Comparison of ENCODE assay signal across 1 cellular context in the genomic region with DNA sequence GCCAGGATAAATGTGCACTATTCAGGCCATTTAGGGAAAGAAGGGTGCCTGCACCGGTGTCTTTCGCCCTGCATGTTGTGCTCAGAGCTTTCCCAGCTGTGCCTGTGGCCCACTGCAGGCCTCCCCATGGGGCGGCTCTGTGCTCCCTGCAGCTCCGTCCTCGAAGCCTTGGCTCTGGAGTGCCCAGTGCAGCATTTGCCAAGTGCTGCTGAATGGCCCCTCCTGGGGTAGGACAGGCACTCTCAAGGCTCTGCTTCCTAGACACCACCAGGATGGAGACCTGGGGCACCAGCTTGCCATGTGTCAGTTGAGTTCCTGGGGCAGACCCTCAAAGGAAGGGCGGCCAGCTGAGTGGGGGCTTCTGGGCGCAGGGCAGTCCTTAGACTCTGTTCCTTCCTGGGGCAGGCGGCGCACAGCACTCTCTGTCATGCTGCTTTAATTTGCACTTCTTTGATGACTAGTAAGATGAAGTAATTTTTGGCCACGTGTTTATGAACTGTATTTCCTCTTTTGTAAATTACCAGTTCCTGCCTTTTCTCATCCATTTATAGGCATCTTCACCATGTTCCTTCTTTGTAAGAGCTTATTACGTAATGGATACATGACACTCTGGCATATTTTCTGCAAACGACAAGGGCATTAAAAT.
A peak's percentile ranks its signal among the peaks of the same experiment; 100 is the strongest.
TF ChIP-seq lines count a peak whose summit lies in the region.

No MANE protein-coding gene starts in this region.

TF ChIP-seq in K562, 482 proteins besides CTCF, POLR2A, EP300 and RAD21:
- TF ChIP-seq ZNF764 (CRISPR knock-in tag; IDR thresholded peaks at IDR 0.05; ENCODE audit: low read depth) (0 out of 2 replicates have a peak, but pooled peaks have one; percentile 16), SIN3A (IDR thresholded peaks at IDR 0.05; ENCODE audit: borderline replicate concordance in 2 of 2, control insufficient read depth in 1 of 2, low read depth in 2 of 2, low read length in 2 of 2) (0 out of 4 replicates have a peak, but pooled peaks of 1 of the 2 experiments have one; percentile 10), ATF7 (IDR thresholded peaks at IDR 0.05) (peak; percentile 56; the same call in 1 of the 2 replicates), ZNF507 (tag; conservative IDR thresholded peaks at IDR 0.05) (no peak), TAF9B (IDR thresholded peaks at IDR 0.05; ENCODE audit: partially characterized antibody) (no peak), MYC (IDR thresholded peaks at IDR 0.05; ENCODE audit: low read depth, low read length) (no peak; the same call in 1 of the 2 replicates), MYC (CRISPR knock-in tag; IDR thresholded peaks at IDR 0.05; ENCODE audit: borderline replicate concordance, low read depth) (0 out of 2 replicates have a peak, but pooled peaks have one; percentile 21), CEBPG (CRISPR knock-in tag; IDR thresholded peaks at IDR 0.05) (no peak), CEBPG (tag; conservative IDR thresholded peaks at IDR 0.05 in 1 of 2, IDR thresholded peaks at IDR 0.05 in 1 of 2) (peak in 1 of 2 experiments; percentile 96; a peak in 2 of 4 replicates), JUND (IDR thresholded peaks at IDR 0.05; ENCODE audit: borderline replicate concordance, low read depth, low read length) (no peak), JUND (tag; IDR thresholded peaks at IDR 0.05; ENCODE audit: borderline replicate concordance, low read depth, low read length) (peak; percentile 9; the same call in 1 of the 3 replicates), HDAC6 (IDR thresholded peaks at IDR 0.05; ENCODE audit: low read depth, low read length) (0 out of 2 replicates have a peak, but pooled peaks have one; percentile 33), CHD1 (IDR thresholded peaks at IDR 0.05; ENCODE audit: low read length) (peak; percentile 76), NR1H2 (CRISPR knock-in tag; IDR thresholded peaks at IDR 0.05) (no peak), SP1 (CRISPR knock-in tag; IDR thresholded peaks at IDR 0.05) (no peak), SRF (CRISPR knock-in tag; IDR thresholded peaks at IDR 0.05) (peak in 1 of 2 experiments; percentile 79; a peak in 2 of 4 replicates), WHSC1 (IDR thresholded peaks at IDR 0.05; ENCODE audit: low read length) (no peak), ZNF584 (CRISPR knock-in tag; IDR thresholded peaks at IDR 0.05; ENCODE audit: low read depth) (0 out of 2 replicates have a peak, but pooled peaks have one; percentile 46), TAF15 (IDR thresholded peaks at IDR 0.05; ENCODE audit: low read depth, low read length) (peak; percentile 36; the same call in 1 of the 2 replicates), SPI1 (IDR thresholded peaks at IDR 0.05; ENCODE audit: borderline replicate concordance, low read depth, low read length) (peak; percentile 50; the same call in 1 of the 2 replicates), L3MBTL2 (IDR thresholded peaks at IDR 0.05) (peak; percentile 78), FOSL1 (tag; conservative IDR thresholded peaks at IDR 0.05) (no peak), ZNF224 (CRISPR knock-in tag; IDR thresholded peaks at IDR 0.05) (no peak), CEBPB (tag; IDR thresholded peaks at IDR 0.05) (peak; percentile 98), ZNF175 (CRISPR knock-in tag; IDR thresholded peaks at IDR 0.05; ENCODE audit: low read depth) (peak; percentile 93), ZNF766 (CRISPR knock-in tag; conservative IDR thresholded peaks at IDR 0.05) (peak; percentile 60; the same call in 1 of the 2 replicates)
- TF ChIP-seq, protein P1, sequence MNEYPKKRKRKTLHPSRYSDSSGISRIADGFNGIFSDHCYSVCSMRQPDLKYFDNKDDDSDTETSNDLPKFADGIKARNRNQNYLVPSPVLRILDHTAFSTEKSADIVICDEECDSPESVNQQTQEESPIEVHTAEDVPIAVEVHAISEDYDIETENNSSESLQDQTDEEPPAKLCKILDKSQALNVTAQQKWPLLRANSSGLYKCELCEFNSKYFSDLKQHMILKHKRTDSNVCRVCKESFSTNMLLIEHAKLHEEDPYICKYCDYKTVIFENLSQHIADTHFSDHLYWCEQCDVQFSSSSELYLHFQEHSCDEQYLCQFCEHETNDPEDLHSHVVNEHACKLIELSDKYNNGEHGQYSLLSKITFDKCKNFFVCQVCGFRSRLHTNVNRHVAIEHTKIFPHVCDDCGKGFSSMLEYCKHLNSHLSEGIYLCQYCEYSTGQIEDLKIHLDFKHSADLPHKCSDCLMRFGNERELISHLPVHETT (CRISPR knock-in tag; conservative IDR thresholded peaks at IDR 0.05 in 1 of 2, IDR thresholded peaks at IDR 0.05 in 1 of 2), result peak in 1 of 2 experiments; percentile 72; a peak in 2 of 4 replicates
- TF ChIP-seq, protein P2, sequence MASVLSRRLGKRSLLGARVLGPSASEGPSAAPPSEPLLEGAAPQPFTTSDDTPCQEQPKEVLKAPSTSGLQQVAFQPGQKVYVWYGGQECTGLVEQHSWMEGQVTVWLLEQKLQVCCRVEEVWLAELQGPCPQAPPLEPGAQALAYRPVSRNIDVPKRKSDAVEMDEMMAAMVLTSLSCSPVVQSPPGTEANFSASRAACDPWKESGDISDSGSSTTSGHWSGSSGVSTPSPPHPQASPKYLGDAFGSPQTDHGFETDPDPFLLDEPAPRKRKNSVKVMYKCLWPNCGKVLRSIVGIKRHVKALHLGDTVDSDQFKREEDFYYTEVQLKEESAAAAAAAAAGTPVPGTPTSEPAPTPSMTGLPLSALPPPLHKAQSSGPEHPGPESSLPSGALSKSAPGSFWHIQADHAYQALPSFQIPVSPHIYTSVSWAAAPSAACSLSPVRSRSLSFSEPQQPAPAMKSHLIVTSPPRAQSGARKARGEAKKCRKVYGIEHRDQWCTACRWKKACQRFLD (CRISPR knock-in tag; IDR thresholded peaks at IDR 0.05), result peak; percentile 82; the same call in 1 of the 2 replicates
- TF ChIP-seq, protein P3, sequence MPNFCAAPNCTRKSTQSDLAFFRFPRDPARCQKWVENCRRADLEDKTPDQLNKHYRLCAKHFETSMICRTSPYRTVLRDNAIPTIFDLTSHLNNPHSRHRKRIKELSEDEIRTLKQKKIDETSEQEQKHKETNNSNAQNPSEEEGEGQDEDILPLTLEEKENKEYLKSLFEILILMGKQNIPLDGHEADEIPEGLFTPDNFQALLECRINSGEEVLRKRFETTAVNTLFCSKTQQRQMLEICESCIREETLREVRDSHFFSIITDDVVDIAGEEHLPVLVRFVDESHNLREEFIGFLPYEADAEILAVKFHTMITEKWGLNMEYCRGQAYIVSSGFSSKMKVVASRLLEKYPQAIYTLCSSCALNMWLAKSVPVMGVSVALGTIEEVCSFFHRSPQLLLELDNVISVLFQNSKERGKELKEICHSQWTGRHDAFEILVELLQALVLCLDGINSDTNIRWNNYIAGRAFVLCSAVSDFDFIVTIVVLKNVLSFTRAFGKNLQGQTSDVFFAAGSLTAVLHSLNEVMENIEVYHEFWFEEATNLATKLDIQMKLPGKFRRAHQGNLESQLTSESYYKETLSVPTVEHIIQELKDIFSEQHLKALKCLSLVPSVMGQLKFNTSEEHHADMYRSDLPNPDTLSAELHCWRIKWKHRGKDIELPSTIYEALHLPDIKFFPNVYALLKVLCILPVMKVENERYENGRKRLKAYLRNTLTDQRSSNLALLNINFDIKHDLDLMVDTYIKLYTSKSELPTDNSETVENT (CRISPR knock-in tag; IDR thresholded peaks at IDR 0.05), result peak; percentile 33; the same call in 1 of the 2 replicates
- TF ChIP-seq, protein P4, sequence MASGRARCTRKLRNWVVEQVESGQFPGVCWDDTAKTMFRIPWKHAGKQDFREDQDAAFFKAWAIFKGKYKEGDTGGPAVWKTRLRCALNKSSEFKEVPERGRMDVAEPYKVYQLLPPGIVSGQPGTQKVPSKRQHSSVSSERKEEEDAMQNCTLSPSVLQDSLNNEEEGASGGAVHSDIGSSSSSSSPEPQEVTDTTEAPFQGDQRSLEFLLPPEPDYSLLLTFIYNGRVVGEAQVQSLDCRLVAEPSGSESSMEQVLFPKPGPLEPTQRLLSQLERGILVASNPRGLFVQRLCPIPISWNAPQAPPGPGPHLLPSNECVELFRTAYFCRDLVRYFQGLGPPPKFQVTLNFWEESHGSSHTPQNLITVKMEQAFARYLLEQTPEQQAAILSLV (tag; IDR thresholded peaks at IDR 0.05), result 0 out of 2 replicates have a peak, but pooled peaks have one; percentile 7
- TF ChIP-seq, protein P5, sequence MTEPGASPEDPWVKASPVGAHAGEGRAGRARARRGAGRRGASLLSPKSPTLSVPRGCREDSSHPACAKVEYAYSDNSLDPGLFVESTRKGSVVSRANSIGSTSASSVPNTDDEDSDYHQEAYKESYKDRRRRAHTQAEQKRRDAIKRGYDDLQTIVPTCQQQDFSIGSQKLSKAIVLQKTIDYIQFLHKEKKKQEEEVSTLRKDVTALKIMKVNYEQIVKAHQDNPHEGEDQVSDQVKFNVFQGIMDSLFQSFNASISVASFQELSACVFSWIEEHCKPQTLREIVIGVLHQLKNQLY (CRISPR knock-in tag; conservative IDR thresholded peaks at IDR 0.05), result 0 out of 4 replicates have a peak, but pooled peaks of 1 of the 2 experiments have one; percentile 28
- TF ChIP-seq, protein P6, sequence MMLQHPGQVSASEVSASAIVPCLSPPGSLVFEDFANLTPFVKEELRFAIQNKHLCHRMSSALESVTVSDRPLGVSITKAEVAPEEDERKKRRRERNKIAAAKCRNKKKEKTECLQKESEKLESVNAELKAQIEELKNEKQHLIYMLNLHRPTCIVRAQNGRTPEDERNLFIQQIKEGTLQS (IDR thresholded peaks at IDR 0.05), result peak; percentile 37; the same call in 1 of the 2 replicates
- TF ChIP-seq, protein P6 (CRISPR knock-in tag; conservative IDR thresholded peaks at IDR 0.05), result no peak; the same call in 1 of the 2 replicates
- TF ChIP-seq, protein P7, sequence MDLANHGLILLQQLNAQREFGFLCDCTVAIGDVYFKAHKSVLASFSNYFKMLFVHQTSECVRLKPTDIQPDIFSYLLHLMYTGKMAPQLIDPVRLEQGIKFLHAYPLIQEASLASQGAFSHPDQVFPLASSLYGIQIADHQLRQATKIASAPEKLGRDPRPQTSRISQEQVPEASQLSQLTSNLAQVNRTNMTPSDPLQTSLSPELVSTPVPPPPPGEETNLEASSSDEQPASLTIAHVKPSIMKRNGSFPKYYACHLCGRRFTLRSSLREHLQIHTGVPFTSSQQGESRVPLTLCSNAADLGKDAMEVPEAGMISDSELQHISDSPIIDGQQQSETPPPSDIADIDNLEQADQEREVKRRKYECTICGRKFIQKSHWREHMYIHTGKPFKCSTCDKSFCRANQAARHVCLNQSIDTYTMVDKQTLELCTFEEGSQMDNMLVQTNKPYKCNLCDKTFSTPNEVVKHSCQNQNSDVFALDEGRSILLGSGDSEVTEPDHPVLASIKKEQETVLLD (IDR thresholded peaks at IDR 0.05), result no peak
TF ChIP-seq in K562: peak in this region for 22.
